ENCODE assay signal across 9 cellular contexts in genomic region chr1:165629848-165630628, GRCh38. TPM values are rescaled to one million over a fixed set of nuclear protein-coding genes. Genes with fewer than 3 reads are reported as not detected.
DNase-seq lines count a peak whose midpoint lies in the region; ATAC-seq and TF ChIP-seq lines count a peak whose summit lies in the region.
"Had no signal": no experiment of that assay in that cellular context is flagged by ENCODE, and none has a peak within 500 bp of the region (broad histone marks: within the 10 kb centered on the region; RNA-seq: fewer than 3 reads in every experiment).

No MANE protein-coding gene starts in this region.

- DNase-seq in cardiac muscle cell (ENCODE audit: low read depth in 1 of 2, low spot score in 1 of 2) (no peak), cardiac septum (ENCODE audit: low spot score) (no peak), MG63 (no peak), MCF 10A (ENCODE audit: unreplicated experiment) (no peak), mucosa of descending colon (no peak), cerebellar nuclear complex (lab: John Stamatoyannopoulos, UW) (no peak), OCI-M2 (lab: John Stamatoyannopoulos, UW; ENCODE audit: unreplicated experiment) (no peak)

- H3K4me1 ChIP-seq in cardiac muscle cell (ENCODE audit: low read depth): peaks cover 17% of the 10 kb centered on the region
- H3K4me1 ChIP-seq in mucosa of descending colon (ENCODE audit: low read depth): peaks cover 37% of the 10 kb centered on the region

- H3K9me3 Mint-ChIP-seq in MCF 10A (ENCODE audit: unreplicated experiment): no peaks in the 10 kb centered on the region
- H3K9me3 Mint-ChIP-seq: brain had no signal

- TSS peak; percentile 80 for BruUV-seq in MCF 10A (replicated peaks; lab: Mats Ljungman, UMichigan)

- H3K9me3 ChIP-seq in cardiac muscle cell (ENCODE audit: low read depth): no peaks in the 10 kb centered on the region
- no peaks in the 10 kb centered on the region for H3K9me3 ChIP-seq in MG63
- H3K9me3 ChIP-seq in mucosa of descending colon: no peaks in the 10 kb centered on the region

- H3K27me3 Mint-ChIP-seq in MCF 10A (ENCODE audit: insufficient read depth, unreplicated experiment): no peaks in the 10 kb centered on the region

- no peaks in the 10 kb centered on the region for H3K36me3 Mint-ChIP-seq in MCF 10A (ENCODE audit: insufficient read depth, unreplicated experiment)
- H3K36me3 Mint-ChIP-seq: brain had no signal

- peaks cover 22% of the 10 kb centered on the region for H3K4me1 Mint-ChIP-seq in MCF 10A (ENCODE audit: insufficient read depth, unreplicated experiment)

- peak overlapping the region; percentile 67 for H3K4me3 ChIP-seq in cardiac muscle cell
- peak overlapping the region; percentile 81 for H3K4me3 ChIP-seq in MG63
- H3K4me3 ChIP-seq in mucosa of descending colon: peak overlapping the region; percentile 43

- intact Hi-C loops in cardiac septum (cut with DNase I): loop anchor here (2.0 to 10.0 kb wide), 2 partner anchors 29 to 265 kb away; no protein-coding TSS in a partner anchor
- intact Hi-C loops in MCF 10A (cut with micrococcal nuclease): loop anchor here (1.0 to 5.0 kb wide), 5 partner anchors 29 to 267 kb away; partner anchors contain the start of gene TMCO1
- intact Hi-C loops in mucosa of descending colon (cut with DNase I, micrococcal nuclease): no loop called here

- ATAC-seq in mucosa of descending colon: peak; percentile 6
- no peak for ATAC-seq in HG03095 (IDR thresholded peaks at IDR 0.05; ENCODE audit: unreplicated experiment)

- H3K36me3 ChIP-seq in cardiac muscle cell: no peaks in the 10 kb centered on the region
- H3K36me3 ChIP-seq in MG63: no peaks in the 10 kb centered on the region
- no peaks in the 10 kb centered on the region for H3K36me3 ChIP-seq in mucosa of descending colon (ENCODE audit: low read depth)

- no peak overlapping the region for H3K27ac Mint-ChIP-seq in MCF 10A (ENCODE audit: low read depth, unreplicated experiment)

- POLR2A ChIA-PET in MCF 10A (lab: Yijun Ruan, JAX): interaction anchor here (0.7 to 5.5 kb wide), 25 partner anchors 10 to 1592 kb away, joined by 3 to 128 read pairs (median 6); partner anchors contain the start of genes ALDH9A1, TADA1 and TMCO1

- TF ChIP-seq CTCF in cardiac muscle cell (IDR thresholded peaks at IDR 0.05; ENCODE audit: low read depth, low read length): no peak
- no peak for TF ChIP-seq CTCF in MCF 10A (IDR thresholded peaks at IDR 0.05; ENCODE audit: unreplicated experiment)
- no peak for TF ChIP-seq CTCF in mucosa of descending colon (IDR thresholded peaks at IDR 0.05)

- no peak overlapping the region for H3K4me3 Mint-ChIP-seq in MCF 10A (ENCODE audit: unreplicated experiment)
- H3K4me3 Mint-ChIP-seq: brain had no signal

- CTCF ChIA-PET in MCF 10A (lab: Yijun Ruan, JAX): interaction anchor here (0.6 to 3.6 kb wide), 7 partner anchors 20 to 1253 kb away, joined by 3 to 14 read pairs (median 3); no protein-coding TSS in a partner anchor

- no peaks in the 10 kb centered on the region for H3K27me3 ChIP-seq in cardiac muscle cell
- no peaks in the 10 kb centered on the region for H3K27me3 ChIP-seq in MG63

- peak overlapping the region; percentile 90 for H3K27ac ChIP-seq in cardiac muscle cell

RNA-seq across cellular contexts. Expression of gene MGST3, which starts 1.0 kb away (rescaled TPM):
- total RNA-seq in cardiac muscle cell (284 and 358 TPM in 2 replicates), cardiac septum (998 TPM), MCF 10A (2022) (75.5 and 97.1 TPM in 2 replicates), mucosa of descending colon (100 to 1,000 TPM; 236 to 436 (median 367) TPM)
- 930 and 972 TPM in 2 replicates for polyA plus RNA-seq in cardiac muscle cell
- 148 and 168 TPM in 2 replicates for total RNA-seq in MG63 (2014; rRNA removed; shearing (Covaris generic); ENCODE audit: low replicate concordance)

Comparison
In these comparisons a context has a peak if more than half of its experiments do, and no peak if none do; other contexts are left out.
1. intact Hi-C loops: an anchor here in cardiac septum (2.0 to 10.0 kb wide) and MCF 10A (1.0 to 5.0 kb wide); none called in mucosa of descending colon.